9 cellular contexts compared by ENCODE assay signal in genomic region chr7:155669717-155670505, GRCh38. TPM values are rescaled to one million over a fixed set of nuclear protein-coding genes. Genes with fewer than 3 reads are reported as not detected.
DNase-seq lines count a peak whose midpoint lies in the region; ATAC-seq and TF ChIP-seq lines count a peak whose summit lies in the region.
"Had no signal": no experiment of that assay in that cellular context is flagged by ENCODE, and none has a peak within 500 bp of the region (broad histone marks: within the 10 kb centered on the region; RNA-seq: fewer than 3 reads in every experiment).

No MANE protein-coding gene starts in this region.

- H3K9me3 Mint-ChIP-seq in CD4-positive, alpha-beta memory T cell: no peaks in the 10 kb centered on the region

- TF ChIP-seq CTCF in epithelial cell of esophagus (IDR thresholded peaks at IDR 0.05; ENCODE audit: insufficient read depth, low read depth, low read length, missing control alignments): no peak

- no peaks in the 10 kb centered on the region for H3K27me3 ChIP-seq in CD4-positive, alpha-beta memory T cell (ENCODE audit: insufficient read depth, low read length)
- H3K27me3 ChIP-seq in HAP-1 (ENCODE audit: low read depth): no peaks in the 10 kb centered on the region

- peak overlapping the region in 1 of 8 donors; percentile 15 for H3K4me3 Mint-ChIP-seq in CD4-positive, alpha-beta memory T cell

- no peak overlapping the region for H3K27ac ChIP-seq in CD4-positive, alpha-beta memory T cell (ENCODE audit: low read depth, low read length)
- peak overlapping the region; percentile 36 for H3K27ac ChIP-seq in mesodermal cell (ENCODE audit: low read depth, low read length, severe bottlenecking)

- ATAC-seq in GM21423 (IDR thresholded peaks at IDR 0.05; ENCODE audit: unreplicated experiment): no peak

- H3K9me3 ChIP-seq in CD4-positive, alpha-beta memory T cell (ENCODE audit: control insufficient read depth in 1 of 2, low read length in 2 of 2): no peaks in the 10 kb centered on the region
- H3K9me3 ChIP-seq in mesodermal cell (ENCODE audit: control insufficient read depth, low read length): no peaks in the 10 kb centered on the region
- H3K9me3 ChIP-seq in HAP-1: no peaks in the 10 kb centered on the region

- in situ Hi-C loops in HAP-1 (cut with MboI; ENCODE audit: low sequenced_read_pairs): no loop called here

- H3K36me3 Mint-ChIP-seq in CD4-positive, alpha-beta memory T cell: peaks cover 16 to 46% of the 10 kb centered on the region in 2 donors

- peaks cover 53% of the 10 kb centered on the region for H3K4me1 ChIP-seq in CD4-positive, alpha-beta memory T cell (ENCODE audit: insufficient read depth, low read length)
- peaks cover 17% of the 10 kb centered on the region for H3K4me1 ChIP-seq in mesodermal cell (ENCODE audit: control insufficient read depth, insufficient read depth, low read length, poor library complexity, severe bottlenecking)
- H3K4me1 ChIP-seq in HAP-1: no peaks in the 10 kb centered on the region; the same call in 1 of the 2 replicates

- H3K27ac Mint-ChIP-seq in CD4-positive, alpha-beta memory T cell: peak overlapping the region in 4 of 7 donors; percentile 1 to 84 (median 46)

- H3K27me3 Mint-ChIP-seq in CD4-positive, alpha-beta memory T cell: no peaks in the 10 kb centered on the region

- POLR2A ChIA-PET in CD4-positive, alpha-beta memory T cell (lab: Charles Lee; ENCODE audit: partially characterized antibody): interaction anchor here (1.5 kb wide), 1 partner anchor 26 kb away, joined by 4 read pairs; the partner anchor contains the start of gene RBM33

- H3K4me1 Mint-ChIP-seq in CD4-positive, alpha-beta memory T cell: peaks cover 44 to 74% (median 58%) of the 10 kb centered on the region in 4 donors

- CTCF ChIA-PET in CD4-positive, alpha-beta memory T cell (lab: Charles Lee; ENCODE audit: partially characterized antibody): no interaction called here

- intact Hi-C loops in CD4-positive, alpha-beta memory T cell (cut with micrococcal nuclease): no loop called here

- H3K36me3 ChIP-seq in CD4-positive, alpha-beta memory T cell (ENCODE audit: insufficient read depth, low read length): no peaks in the 10 kb centered on the region
- H3K36me3 ChIP-seq in mesodermal cell (ENCODE audit: control insufficient read depth, insufficient read depth, low read length) (peaks cover 23% of the 10 kb centered on the region), HAP-1 (replicated peaks) (peaks cover 10% of the 10 kb centered on the region)

- H3K4me3 ChIP-seq in CD4-positive, alpha-beta memory T cell (ENCODE audit: low read length in 2 of 2): no peak overlapping the region
- H3K4me3 ChIP-seq in epithelial cell of esophagus (ENCODE audit: low read length) (no peak overlapping the region), mesodermal cell (ENCODE audit: extremely low read depth, insufficient read depth, low read length, poor library complexity, severe bottlenecking) (no peak overlapping the region), HAP-1 (no peak overlapping the region)

- DNase-seq in CD4-positive, alpha-beta memory T cell: no peak
- DNase-seq in NCI-H1694 treated with DMSO at 0.1 percent for 48 hours (lab: John Stamatoyannopoulos, UW) (peak; percentile 35), epithelial cell of esophagus (ENCODE audit: low read depth) (peak; percentile 54), HAP-1 (ENCODE audit: low spot score in 2 of 2) (no peak), DMS53 (lab: John Stamatoyannopoulos, UW) (no peak), germinal center (ENCODE audit: low spot score) (no peak)
- DNase-seq: effector CD4-positive, alpha-beta T cell had no signal

- 96 to 100% methylated on average over 6 of the region's 11 CpGs for WGBS in mesodermal cell (ENCODE audit: insufficient coverage in 2 of 2), 2 experiments

RNA-seq across cellular contexts. Expression of gene RBM33, which starts 25.4 kb away (rescaled TPM):
- total RNA-seq in CD4-positive, alpha-beta memory T cell: 100 to 1,000 TPM; 161 to 167 TPM
- polyA plus RNA-seq in CD4-positive, alpha-beta memory T cell: 10 to 100 TPM; 17.2 to 65.4 TPM
- polyA plus RNA-seq in mesodermal cell (2013, experiment 1 of 2): 43.1 TPM
- 32.3 TPM for polyA plus RNA-seq in mesodermal cell (2013, experiment 2 of 2)

Comparison
In these comparisons a context has a peak if more than half of its experiments do, and no peak if none do; other contexts are left out.
1. DNase-seq: peak in NCI-H1694 treated with DMSO at 0.1 percent for 48 hours (single experiment) and epithelial cell of esophagus (single experiment); none in CD4-positive, alpha-beta memory T cell (0 of 5), HAP-1 (0 of 2), DMS53 (single experiment) and germinal center (single experiment).